ENCODE assay signal across 18 cellular contexts in the genomic region with DNA sequence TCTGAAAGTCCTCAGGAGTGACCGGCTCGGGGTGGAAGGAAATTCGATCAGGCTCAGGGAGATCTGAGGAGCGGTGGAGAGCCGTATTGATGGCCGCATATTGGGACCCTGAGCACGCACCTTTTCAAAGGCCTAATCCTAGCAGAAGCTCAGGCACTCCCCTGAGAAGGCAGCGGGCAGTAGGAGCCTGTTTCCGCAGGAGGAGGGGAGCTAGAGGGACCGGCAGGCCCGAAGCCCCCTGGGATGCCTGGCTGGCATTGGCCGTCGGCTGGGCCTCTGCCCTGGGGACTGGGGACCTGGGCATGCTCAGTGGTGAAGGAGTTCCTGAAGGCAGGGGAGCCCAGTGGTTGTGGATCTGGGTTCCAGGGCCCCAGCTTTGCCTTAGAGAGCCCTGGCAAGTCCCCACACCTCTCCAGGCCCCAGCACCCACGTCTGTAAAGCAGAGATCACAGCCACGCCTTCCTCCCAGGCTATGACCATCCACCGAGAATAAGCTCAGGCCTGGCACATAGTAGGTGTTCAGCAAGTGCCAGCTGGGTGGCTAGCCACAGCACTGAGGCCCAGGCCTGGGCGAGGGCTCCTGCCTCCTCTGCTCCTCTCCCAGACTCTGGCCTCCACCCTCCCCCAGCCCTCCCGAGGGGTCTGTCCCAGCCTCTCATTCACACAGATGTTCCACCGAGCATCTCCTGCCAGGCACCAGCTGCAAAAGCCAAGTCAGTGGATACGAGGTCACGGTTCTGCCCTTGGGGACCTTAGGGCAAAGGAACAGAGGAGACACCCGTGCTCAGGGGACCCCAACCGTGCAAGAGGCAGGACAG. TPM values are rescaled to one million over a fixed set of nuclear protein-coding genes. Genes with fewer than 3 reads are reported as not detected.
DNase-seq lines count a peak whose midpoint lies in the region; ATAC-seq and TF ChIP-seq lines count a peak whose summit lies in the region.
"Had no signal": no experiment of that assay in that cellular context is flagged by ENCODE, and none has a peak within 500 bp of the region (broad histone marks: within the 10 kb centered on the region; RNA-seq: fewer than 3 reads in every experiment).

No MANE protein-coding gene starts in this region.

- H3K4me3 Mint-ChIP-seq in endodermal cell: no peak overlapping the region
- H3K4me3 Mint-ChIP-seq: activated naive CD4-positive, alpha-beta T cell treated with anti-CD3 and anti-CD28 coated beads, Interleukin-2, amount 50 U/mL, for 24 hours; memory B cell; natural killer cell treated with Interleukin-12 subunit alpha and Interleukin-12 subunit beta and Interleukin-15 and Interleukin-18, amount 100 ng/mL, for 72 hours had no signal

- H3K23ac ChIP-seq in mesendoderm (ENCODE audit: low read length): no peak overlapping the region

- peaks cover 6% of the 10 kb centered on the region for H3K9me3 Mint-ChIP-seq in endodermal cell
- H3K9me3 Mint-ChIP-seq: activated naive CD4-positive, alpha-beta T cell treated with anti-CD3 and anti-CD28 coated beads, Interleukin-2, amount 50 U/mL, for 24 hours; memory B cell; natural killer cell treated with Interleukin-12 subunit alpha and Interleukin-12 subunit beta and Interleukin-15 and Interleukin-18, amount 100 ng/mL, for 72 hours had no signal

- no peak overlapping the region for H3K4me3 ChIP-seq in brain microvascular endothelial cell (ENCODE audit: low read depth, low read length)
- H3K4me3 ChIP-seq in mesendoderm (ENCODE audit: low read length): no peak overlapping the region
- H3K4me3 ChIP-seq in thoracic aorta: peak overlapping the region; percentile 42
- H3K4me3 ChIP-seq in endodermal cell (ENCODE audit: low read length): no peak overlapping the region
- H3K4me3 ChIP-seq: SK-N-MC had no signal

- H3K36me3 ChIP-seq in brain microvascular endothelial cell (replicated peaks): no peaks in the 10 kb centered on the region
- H3K36me3 ChIP-seq in mesendoderm (ENCODE audit: control insufficient read depth, insufficient read depth, low read length): no peaks in the 10 kb centered on the region
- H3K36me3 ChIP-seq in thoracic aorta: no peaks in the 10 kb centered on the region
- no peaks in the 10 kb centered on the region for H3K36me3 ChIP-seq in endodermal cell (ENCODE audit: control insufficient read depth, insufficient read depth, low read length)

- in situ Hi-C loops in brain microvascular endothelial cell (cut with HindIII; ENCODE audit: low pct_ligation_motif_present, low sequenced_read_pairs): no loop called here

- no peak overlapping the region for H3K27ac Mint-ChIP-seq in endodermal cell
- H3K27ac Mint-ChIP-seq: activated naive CD4-positive, alpha-beta T cell treated with anti-CD3 and anti-CD28 coated beads, Interleukin-2, amount 50 U/mL, for 24 hours; memory B cell; natural killer cell treated with Interleukin-12 subunit alpha and Interleukin-12 subunit beta and Interleukin-15 and Interleukin-18, amount 100 ng/mL, for 72 hours had no signal

- no peak overlapping the region for H3K4me2 ChIP-seq in mesendoderm (ENCODE audit: low read length)

- H4K8ac ChIP-seq in mesendoderm (ENCODE audit: low read depth, low read length): no peak overlapping the region

- H3K27me3 Mint-ChIP-seq in endodermal cell (ENCODE audit: insufficient read depth): no peaks in the 10 kb centered on the region
- H3K27me3 Mint-ChIP-seq: activated naive CD4-positive, alpha-beta T cell treated with anti-CD3 and anti-CD28 coated beads, Interleukin-2, amount 50 U/mL, for 24 hours; natural killer cell treated with Interleukin-12 subunit alpha and Interleukin-12 subunit beta and Interleukin-15 and Interleukin-18, amount 100 ng/mL, for 72 hours had no signal

- H2BK120ac ChIP-seq in mesendoderm (ENCODE audit: low read depth, low read length): no peak overlapping the region

- no peak overlapping the region for H2BK15ac ChIP-seq in mesendoderm (replicated peaks; ENCODE audit: low read depth)

- H3K27me3 ChIP-seq in brain microvascular endothelial cell (replicated peaks) (peaks cover 48% of the 10 kb centered on the region), mesendoderm (ENCODE audit: insufficient read depth, low read length, poor library complexity) (no peaks in the 10 kb centered on the region), thoracic aorta (replicated peaks; ENCODE audit: insufficient read depth) (no peaks in the 10 kb centered on the region), endodermal cell (ENCODE audit: control insufficient read depth, insufficient read depth, low read length, poor library complexity, severe bottlenecking) (no peaks in the 10 kb centered on the region)

- H3K4ac ChIP-seq in mesendoderm (ENCODE audit: low read depth, low read length): no peak overlapping the region

- H3K4me1 ChIP-seq in mesendoderm (ENCODE audit: control insufficient read depth, low read depth, low read length) (no peaks in the 10 kb centered on the region), thoracic aorta (ENCODE audit: control insufficient read depth in 1 of 2, low read depth in 2 of 2) (peaks cover 0 to 10% of the 10 kb centered on the region in 2 donors), endodermal cell (ENCODE audit: control insufficient read depth, insufficient read depth, low read length) (no peaks in the 10 kb centered on the region)

- peak overlapping the region; percentile 30 for H3K27ac ChIP-seq in brain microvascular endothelial cell
- H3K27ac ChIP-seq in mesendoderm (ENCODE audit: low read depth, low read length): no peak overlapping the region
- no peak overlapping the region for H3K27ac ChIP-seq in thoracic aorta
- no peak overlapping the region for H3K27ac ChIP-seq in endodermal cell (ENCODE audit: low read depth, low read length)
- H3K27ac ChIP-seq: SK-N-MC had no signal

- TF ChIP-seq CTCF in brain microvascular endothelial cell (IDR thresholded peaks at IDR 0.05; ENCODE audit: low read depth, low read length, missing control alignments) (no peak), thoracic aorta (IDR thresholded peaks at IDR 0.05) (no peak), endodermal cell (conservative IDR thresholded peaks at IDR 0.05) (no peak)

- H3K9ac ChIP-seq in mesendoderm (ENCODE audit: low read length): no peak overlapping the region
- H3K9ac ChIP-seq in endodermal cell (ENCODE audit: extremely low read depth, low read length, poor library complexity, severe bottlenecking): no peak overlapping the region

- no CpG with 5 or more reads among the region's 23 CpGs for WGBS in mesendoderm (ENCODE audit: extremely low coverage, insufficient coverage, low lambda C conversion rate)
- WGBS in endodermal cell (ENCODE audit: insufficient coverage in 1 of 2, insufficient read length in 1 of 2), 2 experiments: 76 to 78% methylated on average over 12 to 23 of the region's 23 CpGs

- no peaks in the 10 kb centered on the region for H3K36me3 Mint-ChIP-seq in endodermal cell (ENCODE audit: low read depth)
- H3K36me3 Mint-ChIP-seq: activated naive CD4-positive, alpha-beta T cell treated with anti-CD3 and anti-CD28 coated beads, Interleukin-2, amount 50 U/mL, for 24 hours; memory B cell; natural killer cell treated with Interleukin-12 subunit alpha and Interleukin-12 subunit beta and Interleukin-15 and Interleukin-18, amount 100 ng/mL, for 72 hours had no signal

- peak overlapping the region; percentile 64 for H3K56ac ChIP-seq in mesendoderm (ENCODE audit: low read length)

- no peaks in the 10 kb centered on the region for H3K9me3 ChIP-seq in thoracic aorta
- no peaks in the 10 kb centered on the region for H3K9me3 ChIP-seq in endodermal cell (ENCODE audit: control insufficient read depth, low read length)

- no peak overlapping the region for H3K18ac ChIP-seq in mesendoderm (ENCODE audit: low read length)

- no peak overlapping the region for H2BK5ac ChIP-seq in mesendoderm (ENCODE audit: low read length)

- H3K79me2 ChIP-seq in mesendoderm (ENCODE audit: control insufficient read depth, insufficient read depth, low read length): no peaks in the 10 kb centered on the region

- H3K79me1 ChIP-seq in mesendoderm (ENCODE audit: low read length): no peaks in the 10 kb centered on the region

- peak; percentile 19 for DNase-seq in NAMALWA (ENCODE audit: low spot score)
- DNase-seq in brain microvascular endothelial cell: no peak
- no peak for DNase-seq in mesendoderm
- DNase-seq in thoracic aorta (ENCODE audit: low spot score): no peak
- no peak for DNase-seq in endodermal cell
- DNase-seq in AG20443 (ENCODE audit: low spot score): no peak
- DNase-seq: activated CD4-positive, CD25-positive, alpha-beta regulatory T cell; activated T-cell treated with anti-CD3 and anti-CD28 coated beads, Interleukin-2, amount 50 U/mL, for 48 hours; Calu3; NCI-H1436 treated with DMSO at 0.1 percent for 48 hours; stimulated activated CD4-positive, alpha-beta T cell treated with anti-CD3 and anti-CD28 coated beads, Interleukin-15, amount 100 ng/mL, for 24 hours had no signal

- no peak overlapping the region for H4K5ac ChIP-seq in mesendoderm (ENCODE audit: low read length)

- no peak overlapping the region for H2AK5ac ChIP-seq in mesendoderm (ENCODE audit: low read length)

- H3K4me1 Mint-ChIP-seq in endodermal cell: no peaks in the 10 kb centered on the region
- H3K4me1 Mint-ChIP-seq: activated naive CD4-positive, alpha-beta T cell treated with anti-CD3 and anti-CD28 coated beads, Interleukin-2, amount 50 U/mL, for 24 hours; memory B cell had no signal

- ATAC-seq in thoracic aorta (ENCODE audit: insufficient number of reproducible peaks, low FRiP score, low read depth): no peak
- ATAC-seq in HG02852 (IDR thresholded peaks at IDR 0.05; ENCODE audit: unreplicated experiment): no peak

RNA-seq across cellular contexts. Expression of gene QRFP, which starts 17.2 kb away (rescaled TPM):
- not detected for polyA plus RNA-seq in mesendoderm (2013, experiment 1 of 2)
- not detected for polyA plus RNA-seq in mesendoderm (2013, experiment 2 of 2)
- total RNA-seq in thoracic aorta: not detected
- total RNA-seq in endodermal cell: not detected
- polyA plus RNA-seq in endodermal cell (2013, experiment 1 of 2): not detected
- polyA plus RNA-seq in endodermal cell (2013, experiment 2 of 2): not detected
- total RNA-seq: Calu3; M059J; natural killer cell treated with Interleukin-12 subunit alpha and Interleukin-12 subunit beta and Interleukin-15 and Interleukin-18, amount 100 ng/mL, for 72 hours had no signal
- polyA plus RNA-seq: BJ had no signal

RNA-seq across cellular contexts. Expression of gene FIBCD1, which starts 25.2 kb away (rescaled TPM):
- polyA plus RNA-seq in mesendoderm (2013, experiment 1 of 2): 6.6 TPM
- polyA plus RNA-seq in mesendoderm (2013, experiment 2 of 2): 6.5 TPM
- total RNA-seq in thoracic aorta: not detected
- total RNA-seq in endodermal cell: 1 to 10 TPM; 2.8 to 3.7 TPM
- 4.3 TPM for polyA plus RNA-seq in endodermal cell (2013, experiment 1 of 2)
- polyA plus RNA-seq in endodermal cell (2013, experiment 2 of 2): 3.4 TPM
- total RNA-seq: natural killer cell treated with Interleukin-12 subunit alpha and Interleukin-12 subunit beta and Interleukin-15 and Interleukin-18, amount 100 ng/mL, for 72 hours had no signal
